In the genomic region with DNA sequence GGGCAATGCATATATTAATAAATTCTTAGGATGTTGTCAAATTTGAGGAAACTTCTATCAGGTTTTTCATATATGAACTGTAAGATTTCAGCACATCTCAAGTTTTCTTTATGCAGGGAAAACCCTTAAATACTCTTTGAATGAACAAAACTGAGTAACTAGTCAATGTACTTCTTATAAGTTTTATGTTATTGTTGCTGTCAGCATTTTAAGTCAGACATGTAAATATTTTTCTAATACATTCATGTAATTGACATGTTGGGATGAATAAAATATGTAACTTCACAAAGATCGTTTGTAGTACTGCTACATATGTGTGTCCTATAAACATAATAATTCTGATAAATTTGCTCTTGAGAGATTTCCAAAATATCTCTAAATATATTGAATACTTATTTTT, we compare ENCODE assay signal across 7 cellular contexts.
"Had no signal": no experiment of that assay in that cellular context is flagged by ENCODE, and none has a peak within 500 bp of the region (broad histone marks: within the 10 kb centered on the region; RNA-seq: fewer than 3 reads in every experiment).

No MANE protein-coding gene starts in this region.

- ATAC-seq: GM12878 had no signal

- DNase-seq: GDM1, GF-D8 had no signal

- H3K4me3 ChIP-seq: GM12878 had no signal

- FAIRE-seq: GM12878, GM12891, GM12892, GM18507, GM19239 had no signal
